ENCODE assay signal across 27 cellular contexts in the genomic region with DNA sequence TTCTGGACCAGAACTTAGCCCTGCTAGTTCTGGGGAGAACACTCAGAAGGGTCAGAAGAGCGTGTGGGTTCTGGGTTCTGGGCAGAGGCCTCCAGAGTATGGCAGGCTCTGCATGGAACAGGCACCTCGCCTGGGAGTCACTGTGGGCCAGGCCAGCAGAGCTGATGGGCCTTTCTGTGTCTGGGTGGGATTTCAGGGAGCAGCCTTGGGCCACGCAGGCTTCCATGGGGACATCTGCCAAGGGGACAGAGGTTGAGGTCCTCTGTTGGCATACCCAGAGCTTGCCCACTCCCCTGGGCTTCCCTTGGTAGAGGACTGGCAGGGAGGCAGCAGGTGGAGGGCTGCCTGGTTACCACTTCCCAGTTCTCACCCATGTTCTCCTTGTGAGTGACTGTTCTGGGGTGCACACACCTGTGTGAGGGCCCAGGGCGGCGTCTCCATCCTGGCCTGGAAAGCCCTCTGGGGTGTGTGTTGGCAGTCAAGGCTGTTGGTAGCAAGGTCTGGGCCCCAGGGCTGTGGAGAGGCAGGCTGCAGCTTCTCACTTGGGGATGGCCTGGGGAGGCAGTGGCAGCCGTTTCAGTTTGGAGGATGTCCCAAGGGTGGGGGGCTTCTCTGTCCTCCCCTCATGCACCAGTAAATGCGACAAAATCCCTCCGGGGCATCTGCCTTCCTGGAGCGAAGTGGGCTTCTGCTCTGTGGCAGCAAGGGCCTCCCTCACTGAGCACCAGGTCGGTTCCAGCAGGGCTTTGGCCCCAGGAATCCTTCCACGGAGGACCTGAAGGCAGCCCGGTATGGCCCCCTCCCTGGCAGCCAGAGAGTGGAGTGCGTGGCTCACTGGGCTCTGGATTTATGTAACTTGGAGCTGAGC.
DNase-seq lines count a peak whose midpoint lies in the region; ATAC-seq, FAIRE-seq and TF ChIP-seq lines count a peak whose summit lies in the region.
"Had no signal": no experiment of that assay in that cellular context is flagged by ENCODE, and none has a peak within 500 bp of the region (broad histone marks: within the 10 kb centered on the region; RNA-seq: fewer than 3 reads in every experiment).

No MANE protein-coding gene starts in this region.

- TF ChIP-seq RAD21 in HepG2 (CRISPR knock-in tag; IDR thresholded peaks at IDR 0.05): no peak

- TF ChIP-seq CTCF in left ventricle myocardium inferior (IDR thresholded peaks at IDR 0.05; ENCODE audit: borderline replicate concordance): no peak
- TF ChIP-seq CTCF in RWPE2 (IDR thresholded peaks at IDR 0.05; ENCODE audit: poor library complexity, severe bottlenecking): no peak
- TF ChIP-seq CTCF in HepG2 (CRISPR knock-in tag; IDR thresholded peaks at IDR 0.05): no peak
- TF ChIP-seq CTCF in sigmoid colon (IDR thresholded peaks at IDR 0.05): no peak
- TF ChIP-seq CTCF in smooth muscle cell (IDR thresholded peaks at IDR 0.05; ENCODE audit: borderline replicate concordance, insufficient read depth, poor library complexity, severe bottlenecking): no peak

- H3F3A ChIP-seq in smooth muscle cell (ENCODE audit: low read depth): no peaks in the 10 kb centered on the region

- BruUV-seq in HepG2 (replicated peaks; lab: Mats Ljungman, UMichigan): no TSS peak

- CTCF ChIA-PET in HepG2 (lab: Yijun Ruan, JAX; ENCODE audit: low intra/inter-chr PET ratio, low total read pairs): no interaction called here

- H3K4me1 ChIP-seq in left ventricle myocardium inferior (no peaks in the 10 kb centered on the region), RWPE2 (ENCODE audit: insufficient read depth, poor library complexity, severe bottlenecking) (no peaks in the 10 kb centered on the region), HepG2 (ENCODE audit: insufficient read depth, low read length) (no peaks in the 10 kb centered on the region), sigmoid colon (no peaks in the 10 kb centered on the region), smooth muscle cell (ENCODE audit: low read depth) (no peaks in the 10 kb centered on the region)
- H3K4me1 ChIP-seq: BE2C had no signal

- TF ChIP-seq POLR2A in HepG2 (IDR thresholded peaks at IDR 0.05; ENCODE audit: insufficient read depth in 1 of 2, low read depth in 2 of 2, low read length in 2 of 2) (no peak), sigmoid colon (IDR thresholded peaks at IDR 0.05) (no peak)

- ATAC-seq in Right ventricle myocardium inferior (peak; percentile 17), RWPE2 (ENCODE audit: low read depth) (no peak), HepG2 (no peak), HG02642 (IDR thresholded peaks at IDR 0.05; ENCODE audit: poor library complexity, unreplicated experiment) (no peak)
- ATAC-seq: Panc1 had no signal

- in situ Hi-C loops in HepG2 (cut with HindIII; ENCODE audit: extremely low pct_ligation_motif_present, low pct_unique_long_range_greater_than_20kb): no loop called here

- POLR2A ChIA-PET in HepG2 (lab: Yijun Ruan, JAX): no interaction called here

- H3K4me2 ChIP-seq in HepG2 (ENCODE audit: low read depth, low read length) (no peak overlapping the region), smooth muscle cell (no peak overlapping the region)
- H3K4me2 ChIP-seq: KMS-11, SK-N-SH had no signal

- WGBS in HepG2 (ENCODE audit: low lambda C conversion rate): 24% methylated on average over 8 of the region's 13 CpGs
- 87 to 88% methylated on average over 13 of the region's 13 CpGs for WGBS in sigmoid colon, 2 donors
- 81% methylated on average over 13 of the region's 13 CpGs for WGBS in smooth muscle cell (ENCODE audit: low lambda C conversion rate)

- H2AFZ ChIP-seq in HepG2 (ENCODE audit: low read length) (no peak overlapping the region), smooth muscle cell (ENCODE audit: low read depth) (no peak overlapping the region)

- no peak overlapping the region for H3K27ac Mint-ChIP-seq in activated naive CD8-positive, alpha-beta T cell treated with anti-CD3 and anti-CD28 coated beads for 36 hours
- H3K27ac Mint-ChIP-seq: CD4-positive, alpha-beta T cell had no signal

- no peaks in the 10 kb centered on the region for H3K9me3 Mint-ChIP-seq in activated naive CD8-positive, alpha-beta T cell treated with anti-CD3 and anti-CD28 coated beads for 36 hours
- H3K9me3 Mint-ChIP-seq: CD4-positive, alpha-beta T cell; IgD-negative memory B cell had no signal

- H3K79me2 ChIP-seq in HepG2 (ENCODE audit: insufficient read depth, low read length): no peaks in the 10 kb centered on the region
- H3K79me2 ChIP-seq in smooth muscle cell (ENCODE audit: low read depth): no peaks in the 10 kb centered on the region

- H3K36me3 ChIP-seq in left ventricle myocardium inferior (no peaks in the 10 kb centered on the region), RWPE2 (ENCODE audit: low read depth) (no peaks in the 10 kb centered on the region), HepG2 (replicated peaks in 1 of 2; ENCODE audit: control insufficient read depth in 1 of 2, insufficient read depth in 2 of 2, low read length in 2 of 2) (no peaks in the 10 kb centered on the region), sigmoid colon (no peaks in the 10 kb centered on the region), smooth muscle cell (ENCODE audit: low read depth) (no peaks in the 10 kb centered on the region)
- H3K36me3 ChIP-seq: BE2C had no signal

- no peak for TF ChIP-seq EP300 in HepG2 (IDR thresholded peaks at IDR 0.05; ENCODE audit: low read depth in 2 of 2, low read length in 2 of 2)
- no peak for TF ChIP-seq EP300 in HepG2 (CRISPR knock-in tag; IDR thresholded peaks at IDR 0.05; ENCODE audit: borderline replicate concordance)
- no peak for TF ChIP-seq EP300 in sigmoid colon (IDR thresholded peaks at IDR 0.05)

- H3K4me3 Mint-ChIP-seq in activated naive CD8-positive, alpha-beta T cell treated with anti-CD3 and anti-CD28 coated beads for 36 hours: no peak overlapping the region
- H3K4me3 Mint-ChIP-seq: CD4-positive, alpha-beta T cell; IgD-negative memory B cell had no signal

- no peaks in the 10 kb centered on the region for H3K36me3 Mint-ChIP-seq in activated naive CD8-positive, alpha-beta T cell treated with anti-CD3 and anti-CD28 coated beads for 36 hours

- peaks cover 5% of the 10 kb centered on the region for H3K27me3 ChIP-seq in left ventricle myocardium inferior (ENCODE audit: low read depth)
- peaks cover 2% of the 10 kb centered on the region for H3K27me3 ChIP-seq in RWPE2 (ENCODE audit: insufficient read depth, poor library complexity, severe bottlenecking)
- peaks cover 2 to 43% of the 10 kb centered on the region in 2 experiments; a peak in 3 of 5 replicates for H3K27me3 ChIP-seq in HepG2 (ENCODE audit: control insufficient read depth in 1 of 2, insufficient read depth in 2 of 2, low read length in 2 of 2)
- no peaks in the 10 kb centered on the region for H3K27me3 ChIP-seq in sigmoid colon
- peaks cover 4% of the 10 kb centered on the region for H3K27me3 ChIP-seq in smooth muscle cell (ENCODE audit: low read depth)
- H3K27me3 ChIP-seq: BE2C had no signal

- H4K20me1 ChIP-seq in HepG2 (ENCODE audit: insufficient read depth, low read length) (no peaks in the 10 kb centered on the region), smooth muscle cell (ENCODE audit: low read depth) (no peaks in the 10 kb centered on the region)

- no peak overlapping the region for H3K27ac ChIP-seq in left ventricle myocardium inferior (replicated peaks)
- no peak overlapping the region for H3K27ac ChIP-seq in RWPE2 (ENCODE audit: poor library complexity, severe bottlenecking)
- H3K27ac ChIP-seq in HepG2 (ENCODE audit: extremely low read length, insufficient read depth, low read length): no peak overlapping the region
- H3K27ac ChIP-seq in sigmoid colon: no peak overlapping the region
- H3K27ac ChIP-seq in smooth muscle cell (ENCODE audit: low read depth): no peak overlapping the region
- H3K27ac ChIP-seq: KMS-11, RWPE1 had no signal

- intact Hi-C loops in Right ventricle myocardium inferior (cut with DNase I): no loop called here
- intact Hi-C loops in left ventricle myocardium inferior (cut with micrococcal nuclease): no loop called here
- intact Hi-C loops in HepG2 (cut with micrococcal nuclease; ENCODE audit: unreplicated experiment): no loop called here
- intact Hi-C loops in sigmoid colon (cut with DNase I): no loop called here

- no peak for FAIRE-seq in HepG2 (lab: Jason Lieb, UNC)
- FAIRE-seq: D721Med, GM18507, H54 had no signal

- H3K4me3 ChIP-seq in left ventricle myocardium inferior (no peak overlapping the region), RWPE2 (ENCODE audit: severe bottlenecking) (no peak overlapping the region), HepG2 (replicated peaks in 1 of 3; ENCODE audit: insufficient read depth in 1 of 3, low read depth in 2 of 3, low read length in 3 of 3) (no peak overlapping the region), sigmoid colon (no peak overlapping the region), smooth muscle cell (no peak overlapping the region)

- H3K27me3 Mint-ChIP-seq in activated naive CD8-positive, alpha-beta T cell treated with anti-CD3 and anti-CD28 coated beads for 36 hours: no peaks in the 10 kb centered on the region
- H3K27me3 Mint-ChIP-seq: CD4-positive, alpha-beta T cell had no signal

- H3K9ac ChIP-seq in HepG2 (ENCODE audit: insufficient read depth, low read depth, low read length) (no peak overlapping the region), smooth muscle cell (ENCODE audit: low read depth) (no peak overlapping the region)
- H3K9ac ChIP-seq: KMS-11, SK-N-SH had no signal

- H3K9me3 ChIP-seq in left ventricle myocardium inferior (replicated peaks) (no peaks in the 10 kb centered on the region), RWPE2 (ENCODE audit: severe bottlenecking) (no peaks in the 10 kb centered on the region), HepG2 (ENCODE audit: low read length) (no peaks in the 10 kb centered on the region), sigmoid colon (no peaks in the 10 kb centered on the region), smooth muscle cell (replicated peaks; ENCODE audit: low read depth) (no peaks in the 10 kb centered on the region)
- H3K9me3 ChIP-seq: BE2C, SK-N-SH had no signal

- no peaks in the 10 kb centered on the region for H3K4me1 Mint-ChIP-seq in activated naive CD8-positive, alpha-beta T cell treated with anti-CD3 and anti-CD28 coated beads for 36 hours

- DNase-seq in Right ventricle myocardium inferior (ENCODE audit: missing footprints) (peak; percentile 51), left ventricle myocardium inferior (no peak), RWPE2 (ENCODE audit: low spot score) (peak; percentile 30), HepG2 (ENCODE audit: low spot score) (no peak), sigmoid colon (peak; percentile 52), smooth muscle cell (lab: John Stamatoyannopoulos, UW; ENCODE audit: unreplicated experiment) (no peak)
- DNase-seq in activated naive CD8-positive, alpha-beta T cell treated with anti-CD3 and anti-CD28 coated beads for 36 hours: no peak
- DNase-seq: 8988T; ACHN; BE2C; CD4-positive, alpha-beta T cell; MM.1S; NCI-H1048; NCI-H1417; NCI-H1694; NCI-H2029 treated with DMSO at 0.1 percent for 48 hours; NCI-H2227 treated with DMSO at 0.1 percent for 48 hours; NCI-H69; SK-N-SH had no signal

TF ChIP-seq in HepG2, 621 proteins besides CTCF, POLR2A, EP300 and RAD21:
- TF ChIP-seq ZNF232 (CRISPR knock-in tag; IDR thresholded peaks at IDR 0.05; ENCODE audit: borderline replicate concordance): 0 out of 2 replicates have a peak, but pooled peaks have one; percentile 33
- TF ChIP-seq KDM6A (CRISPR knock-in tag; IDR thresholded peaks at IDR 0.05; ENCODE audit: low read depth): no peak
- no peak for TF ChIP-seq ZNF251 (CRISPR knock-in tag; IDR thresholded peaks at IDR 0.05)
- TF ChIP-seq PHF8 (CRISPR knock-in tag; IDR thresholded peaks at IDR 0.05): no peak
TF ChIP-seq in HepG2: peak in this region for 1.

Comparison
In these comparisons a context has a peak if more than half of its experiments do, and no peak if none do; other contexts are left out.
1. DNase-seq: peak in Right ventricle myocardium inferior (single experiment), RWPE2 (single experiment) and sigmoid colon (single experiment); none in left ventricle myocardium inferior (single experiment), HepG2 (single experiment), smooth muscle cell (single experiment) and activated naive CD8-positive, alpha-beta T cell treated with anti-CD3 and anti-CD28 coated beads for 36 hours (single experiment).